11 cellular contexts compared by ENCODE assay signal in the genomic region with DNA sequence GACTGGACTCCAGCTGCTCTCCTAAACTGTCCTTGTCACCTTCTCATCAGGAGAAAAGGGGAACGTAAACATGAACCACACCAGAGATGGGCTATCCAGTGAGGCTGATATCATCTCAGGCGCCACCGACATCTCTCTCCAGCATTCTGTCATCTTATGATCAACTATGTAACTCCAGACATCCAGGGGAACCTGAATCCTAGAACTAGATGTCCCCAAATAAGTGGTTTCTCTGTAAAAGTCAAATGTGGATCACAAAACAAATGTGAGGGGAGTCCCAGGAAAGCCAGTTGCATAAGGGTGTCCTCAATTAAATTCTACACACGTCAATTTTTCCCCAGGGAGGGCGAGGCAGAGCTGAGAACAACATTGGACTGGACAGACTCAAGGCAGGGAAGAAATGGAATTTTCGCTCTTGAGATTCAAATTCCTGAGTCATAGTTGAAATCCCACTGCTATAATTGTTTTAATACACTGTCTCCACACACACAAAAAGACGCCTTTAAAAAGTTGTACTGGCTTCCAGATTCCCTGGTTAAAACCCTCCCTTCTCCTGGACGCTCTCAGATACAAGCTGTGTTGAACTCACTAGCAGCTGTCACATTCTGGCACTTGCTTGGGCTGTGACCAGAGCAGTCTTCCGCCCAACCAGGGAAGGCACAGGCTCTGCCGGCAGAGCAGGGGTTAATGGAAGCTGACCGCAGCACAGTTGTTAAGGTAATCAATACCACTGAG.
DNase-seq lines count a peak whose midpoint lies in the region; ATAC-seq, FAIRE-seq and TF ChIP-seq lines count a peak whose summit lies in the region.
"Had no signal": no experiment of that assay in that cellular context is flagged by ENCODE, and none has a peak within 500 bp of the region (broad histone marks: within the 10 kb centered on the region; RNA-seq: fewer than 3 reads in every experiment).

No MANE protein-coding gene starts in this region.

- FAIRE-seq in kidney (lab: Jason Lieb, UNC) (no peak), D721Med (lab: Jason Lieb, UNC) (no peak)

- intact Hi-C loops in kidney (cut with DNase I), result no loop called here

- H3K9me3 ChIP-seq in kidney (ENCODE audit: control insufficient read depth in 1 of 2, low read length in 2 of 2) (no peaks in the 10 kb centered on the region), skeletal muscle satellite cell (replicated peaks; ENCODE audit: low read length) (no peaks in the 10 kb centered on the region)

- H3K9ac ChIP-seq in kidney (ENCODE audit: low read length in 2 of 2) (no peak overlapping the region), skeletal muscle satellite cell (ENCODE audit: low read depth, low read length) (peak overlapping the region; percentile 81)

- H3K4me3 ChIP-seq in brain microvascular endothelial cell (ENCODE audit: low read depth, low read length) (peak overlapping the region; percentile 5), kidney (ENCODE audit: low read length in 2 of 2) (no peak overlapping the region), skeletal muscle satellite cell (ENCODE audit: low read length) (peak overlapping the region; percentile 59)

- H3K27ac ChIP-seq in brain microvascular endothelial cell, result peak overlapping the region; percentile 57
- peak overlapping the region; percentile 61 to 75 for H3K27ac ChIP-seq in kidney (ENCODE audit: low read depth in 2 of 2, low read length in 2 of 2)

- TF ChIP-seq CTCF in brain microvascular endothelial cell (IDR thresholded peaks at IDR 0.05; ENCODE audit: low read depth, low read length, missing control alignments) (no peak), kidney (IDR thresholded peaks at IDR 0.05; ENCODE audit: borderline replicate concordance, extremely low read depth, insufficient read depth) (no peak), D721Med (IDR thresholded peaks at IDR 0.05; ENCODE audit: insufficient read depth, missing control alignments) (no peak)

- peaks cover 14 to 41% of the 10 kb centered on the region in 2 donors for H3K4me1 ChIP-seq in kidney (ENCODE audit: control insufficient read depth in 1 of 2, insufficient read depth in 1 of 2, low read depth in 1 of 2, low read length in 2 of 2)
- H3K4me1 ChIP-seq in skeletal muscle satellite cell (ENCODE audit: control insufficient read depth, insufficient read depth, low read length), result peaks cover 71% of the 10 kb centered on the region

- ATAC-seq in HG03175 (IDR thresholded peaks at IDR 0.05; ENCODE audit: unreplicated experiment) (no peak), GM21619 (IDR thresholded peaks at IDR 0.05; ENCODE audit: unreplicated experiment) (no peak)

- in situ Hi-C loops in brain microvascular endothelial cell (cut with HindIII; ENCODE audit: low pct_ligation_motif_present, low sequenced_read_pairs), result no loop called here

- DNase-seq in DMS 273 treated with DMSO at 0.1 percent for 48 hours (lab: John Stamatoyannopoulos, UW) (peak; percentile 46), brain microvascular endothelial cell (peak; percentile 72), kidney (no peak), D721Med (ENCODE audit: insufficient read length, low spot score) (no peak), NCI-H1417 (lab: John Stamatoyannopoulos, UW) (no peak)
- DNase-seq: activated CD4-positive, alpha-beta T cell treated with anti-CD3 and anti-CD28 coated beads, Interleukin-2, amount 50 U/mL, for 4 hours; DND-41; RPMI8226 had no signal

- H3K4me2 ChIP-seq in skeletal muscle satellite cell (ENCODE audit: low read length), result peak overlapping the region; percentile 82

- H3K27me3 ChIP-seq in brain microvascular endothelial cell (replicated peaks) (no peaks in the 10 kb centered on the region), skeletal muscle satellite cell (ENCODE audit: control insufficient read depth, insufficient read depth, low read length) (no peaks in the 10 kb centered on the region)

- H3K36me3 ChIP-seq in brain microvascular endothelial cell (replicated peaks), result no peaks in the 10 kb centered on the region
- H3K36me3 ChIP-seq in kidney (ENCODE audit: control insufficient read depth in 1 of 2, insufficient read depth in 2 of 2, low read length in 2 of 2), result no peaks in the 10 kb centered on the region
- no peaks in the 10 kb centered on the region for H3K36me3 ChIP-seq in skeletal muscle satellite cell (ENCODE audit: insufficient read depth, low read length)

Comparison
In these comparisons a context has a peak if more than half of its experiments do, and no peak if none do; other contexts are left out.
1. DNase-seq: peak in DMS 273 treated with DMSO at 0.1 percent for 48 hours (single experiment) and brain microvascular endothelial cell (single experiment); none in kidney (single experiment), D721Med (single experiment) and NCI-H1417 (0 of 3).
2. H3K4me3 ChIP-seq: peak in brain microvascular endothelial cell (single experiment) and skeletal muscle satellite cell (single experiment); none in kidney (0 of 2).